ENCODE assay signal across 34 cellular contexts in genomic region chr11:12857572-12857971, GRCh38.
"Had no signal": no experiment of that assay in that cellular context is flagged by ENCODE, and none has a peak within 500 bp of the region (broad histone marks: within the 10 kb centered on the region; RNA-seq: fewer than 3 reads in every experiment).

No MANE protein-coding gene starts in this region.

- FAIRE-seq: bronchial epithelial cell, endometrium, islet of Langerhans, pancreas, small intestine had no signal

- DNase-seq: activated CD4-positive, alpha-beta memory T cell treated with anti-CD3 and anti-CD28 coated beads, Interleukin-2, amount 10 ng/mL, durations not matched to agents 7 days and 5 days; activated CD4-positive, alpha-beta T cell treated with anti-CD3 and anti-CD28 coated beads for 1 hour; activated CD4-positive, alpha-beta T cell treated with anti-CD3 and anti-CD28 coated beads, Interleukin-2, amount 10 ng/mL, durations not matched to agents 7 days and 5 days; activated CD8-positive, alpha-beta memory T cell treated with anti-CD3 and anti-CD28 coated beads, Interleukin-2, amount 50 U/mL, for 48 hours; activated gamma-delta T cell; activated naive CD4-positive, alpha-beta T cell treated with anti-CD3 and anti-CD28 coated beads, Interleukin-2, amount 10 ng/mL, durations not matched to agents 7 days and 5 days; activated naive CD8-positive, alpha-beta T cell treated with anti-CD3 and anti-CD28 coated beads, Interleukin-2, amount 10 ng/mL, durations not matched to agents 7 days and 5 days; activated T-cell treated with anti-CD3 and anti-CD28 coated beads, Interleukin-2, amount 50 U/mL, for 24 hours; amniotic stem cell; effector CD4-positive, alpha-beta T cell; esophagus squamous epithelium; foreskin melanocyte; left lung; lower lobe of right lung; naive B cell; nucleus accumbens; pancreas; psoas muscle; sigmoid colon; small intestine; stimulated activated CD4-positive, alpha-beta T cell treated with anti-CD3 and anti-CD28 coated beads, Interleukin-1b, Interleukin-23, amount 100 ng/mL, for 48 hours; stimulated activated CD4-positive, alpha-beta T cell treated with anti-CD3 and anti-CD28 coated beads, Interleukin-4, amount 100 ng/mL, for 4 hours; stimulated activated CD8-positive, alpha-beta memory T cell treated with anti-CD3 and anti-CD28 coated beads, Interleukin-4, amount 100 ng/mL, for 48 hours; stimulated activated naive B cell treated with anti-CD40 and anti-IgM and Interleukin-4, amounts not matched to agents 10 μg/mL and 1 μg/mL and 100 μg/mL, for 72 hours; stomach; T-helper 17 cell; T1000; thyroid gland had no signal

- H3K4me3 ChIP-seq: esophagus squamous epithelium, left lung, lower lobe of right lung, pancreas, psoas muscle, sigmoid colon, stomach, thyroid gland had no signal

- H3K27ac Mint-ChIP-seq: activated CD4-positive, alpha-beta memory T cell treated with anti-CD3 and anti-CD28 coated beads, Interleukin-2, amount 10 ng/mL, durations not matched to agents 7 days and 5 days; activated CD4-positive, alpha-beta T cell treated with anti-CD3 and anti-CD28 coated beads, Interleukin-2, amount 10 ng/mL, durations not matched to agents 7 days and 5 days; activated naive CD4-positive, alpha-beta T cell treated with anti-CD3 and anti-CD28 coated beads, Interleukin-2, amount 10 ng/mL, durations not matched to agents 7 days and 5 days; activated naive CD8-positive, alpha-beta T cell treated with anti-CD3 and anti-CD28 coated beads, Interleukin-2, amount 10 ng/mL, durations not matched to agents 7 days and 5 days; activated T-cell treated with anti-CD3 and anti-CD28 coated beads, Interleukin-2, amount 50 U/mL, for 24 hours; dendritic cell treated with granulocyte-macrophage colony-stimulating factor and Interleukin-4, amounts not matched to agents 40 ng/mL and 50 ng/mL, for 4 days; naive B cell; stimulated activated naive B cell treated with anti-CD40 and anti-IgM and Interleukin-4, amounts not matched to agents 10 μg/mL and 1 μg/mL and 100 μg/mL, for 72 hours; T-helper 17 cell had no signal

- H3K4me3 Mint-ChIP-seq: activated CD4-positive, alpha-beta memory T cell treated with anti-CD3 and anti-CD28 coated beads, Interleukin-2, amount 10 ng/mL, durations not matched to agents 7 days and 5 days; activated CD4-positive, alpha-beta T cell treated with anti-CD3 and anti-CD28 coated beads, Interleukin-2, amount 10 ng/mL, durations not matched to agents 7 days and 5 days; activated naive CD4-positive, alpha-beta T cell treated with anti-CD3 and anti-CD28 coated beads, Interleukin-2, amount 10 ng/mL, durations not matched to agents 7 days and 5 days; activated naive CD8-positive, alpha-beta T cell treated with anti-CD3 and anti-CD28 coated beads, Interleukin-2, amount 10 ng/mL, durations not matched to agents 7 days and 5 days; activated T-cell treated with anti-CD3 and anti-CD28 coated beads, Interleukin-2, amount 50 U/mL, for 24 hours; central memory CD8-positive, alpha-beta T cell; dendritic cell treated with granulocyte-macrophage colony-stimulating factor and Interleukin-4, amounts not matched to agents 40 ng/mL and 50 ng/mL, for 4 days; naive B cell; stimulated activated naive B cell treated with anti-CD40 and anti-IgM and Interleukin-4, amounts not matched to agents 10 μg/mL and 1 μg/mL and 100 μg/mL, for 72 hours; T-helper 17 cell had no signal

- H3K27ac ChIP-seq: epithelial cell of prostate, esophagus squamous epithelium, left lung, lower lobe of right lung, psoas muscle, stomach, thyroid gland had no signal

- H3K9me3 ChIP-seq: esophagus squamous epithelium, left lung, lower lobe of right lung, pancreas, psoas muscle, sigmoid colon, stomach, thyroid gland had no signal

- H3K4me1 ChIP-seq: left lung had no signal

- H3K36me3 Mint-ChIP-seq: activated naive CD4-positive, alpha-beta T cell treated with anti-CD3 and anti-CD28 coated beads, Interleukin-2, amount 10 ng/mL, durations not matched to agents 7 days and 5 days; activated naive CD8-positive, alpha-beta T cell treated with anti-CD3 and anti-CD28 coated beads, Interleukin-2, amount 10 ng/mL, durations not matched to agents 7 days and 5 days; naive B cell; stimulated activated naive B cell treated with anti-CD40 and anti-IgM and Interleukin-4, amounts not matched to agents 10 μg/mL and 1 μg/mL and 100 μg/mL, for 72 hours had no signal

- H3K4me1 Mint-ChIP-seq: activated CD4-positive, alpha-beta T cell treated with anti-CD3 and anti-CD28 coated beads, Interleukin-2, amount 10 ng/mL, durations not matched to agents 7 days and 5 days; activated naive CD4-positive, alpha-beta T cell treated with anti-CD3 and anti-CD28 coated beads, Interleukin-2, amount 10 ng/mL, durations not matched to agents 7 days and 5 days; activated naive CD8-positive, alpha-beta T cell treated with anti-CD3 and anti-CD28 coated beads, Interleukin-2, amount 10 ng/mL, durations not matched to agents 7 days and 5 days; central memory CD8-positive, alpha-beta T cell; naive B cell; stimulated activated naive B cell treated with anti-CD40 and anti-IgM and Interleukin-4, amounts not matched to agents 10 μg/mL and 1 μg/mL and 100 μg/mL, for 72 hours; T-helper 17 cell had no signal

- H3K9me3 Mint-ChIP-seq: activated CD4-positive, alpha-beta memory T cell treated with anti-CD3 and anti-CD28 coated beads, Interleukin-2, amount 10 ng/mL, durations not matched to agents 7 days and 5 days; activated CD4-positive, alpha-beta T cell treated with anti-CD3 and anti-CD28 coated beads, Interleukin-2, amount 10 ng/mL, durations not matched to agents 7 days and 5 days; activated naive CD4-positive, alpha-beta T cell treated with anti-CD3 and anti-CD28 coated beads, Interleukin-2, amount 10 ng/mL, durations not matched to agents 7 days and 5 days; activated naive CD8-positive, alpha-beta T cell treated with anti-CD3 and anti-CD28 coated beads, Interleukin-2, amount 10 ng/mL, durations not matched to agents 7 days and 5 days; activated T-cell treated with anti-CD3 and anti-CD28 coated beads, Interleukin-2, amount 50 U/mL, for 24 hours; central memory CD8-positive, alpha-beta T cell; dendritic cell treated with granulocyte-macrophage colony-stimulating factor and Interleukin-4, amounts not matched to agents 40 ng/mL and 50 ng/mL, for 4 days; stimulated activated naive B cell treated with anti-CD40 and anti-IgM and Interleukin-4, amounts not matched to agents 10 μg/mL and 1 μg/mL and 100 μg/mL, for 72 hours had no signal

- H3K36me3 ChIP-seq: esophagus squamous epithelium, left lung, lower lobe of right lung, pancreas, sigmoid colon, stomach, thyroid gland had no signal

- H3K27me3 ChIP-seq: esophagus squamous epithelium, left lung, pancreas, sigmoid colon, stomach, thyroid gland had no signal
